In genomic region chr21:38300180-38300579, GRCh38 we compare ENCODE assay signal across 1 cellular context.
TF ChIP-seq lines count a peak whose summit lies in the region.

No MANE protein-coding gene starts in this region.

TF ChIP-seq in IMR-90, 13 proteins besides CTCF, POLR2A, EP300 and RAD21 (continued from another document):
- no peak for TF ChIP-seq USF2 (IDR thresholded peaks at IDR 0.05; ENCODE audit: low read depth, low read length)
- no peak for TF ChIP-seq CEBPB (IDR thresholded peaks at IDR 0.05; ENCODE audit: low read depth, low read length)
TF ChIP-seq in IMR-90: peak in this region for 0.
